23 cellular contexts compared by ENCODE assay signal in the genomic region with DNA sequence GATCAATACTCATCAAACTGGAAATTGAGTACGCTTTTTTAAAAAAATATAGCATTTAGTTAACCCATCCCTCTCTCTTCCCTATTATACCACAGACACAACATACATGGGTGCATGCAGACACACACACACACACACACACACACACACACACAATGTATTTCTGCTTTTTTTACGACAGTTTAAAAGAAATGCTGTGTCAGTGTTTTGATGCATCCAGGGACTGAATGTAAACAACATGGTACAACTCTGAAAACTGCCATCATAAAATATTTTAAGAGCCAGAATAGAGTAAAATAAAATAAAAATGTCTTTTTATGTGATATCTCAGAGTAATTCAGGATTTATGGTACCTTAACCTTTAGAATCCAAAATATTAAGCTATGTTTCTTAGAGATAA.
"Had no signal": no experiment of that assay in that cellular context is flagged by ENCODE, and none has a peak within 500 bp of the region (broad histone marks: within the 10 kb centered on the region; RNA-seq: fewer than 3 reads in every experiment).

No MANE protein-coding gene starts in this region.

- ATAC-seq: Panc1, PC-3 had no signal

- FAIRE-seq: HTR-8/SVneo had no signal

- H3K9ac ChIP-seq: KMS-11, SK-N-SH had no signal

- H3K4me2 ChIP-seq: KMS-11, SK-N-SH had no signal

- H3K27ac ChIP-seq: HL-60, KMS-11, RWPE1 had no signal

- H3K9me3 ChIP-seq: SK-N-SH had no signal

- DNase-seq: Kasumi-1, MV-4-11, NCI-H1048, NCI-H1105 treated with DMSO at 0.1 percent for 48 hours, NCI-H1417 treated with DMSO at 0.1 percent for 48 hours, NCI-H146, NCI-H1694 treated with DMSO at 0.1 percent for 48 hours, NCI-H1930, NCI-H2081, NCI-H2107, NCI-H2227 treated with DMSO at 0.1 percent for 48 hours, NCI-H524, NCI-H526 treated with DMSO at 0.1 percent for 48 hours, NCI-H748 treated with DMSO at 0.1 percent for 48 hours, PC-3, SHP77, SK-N-SH, SW 1271 had no signal
